Comparison of ENCODE assay signal across 27 cellular contexts in the genomic region with DNA sequence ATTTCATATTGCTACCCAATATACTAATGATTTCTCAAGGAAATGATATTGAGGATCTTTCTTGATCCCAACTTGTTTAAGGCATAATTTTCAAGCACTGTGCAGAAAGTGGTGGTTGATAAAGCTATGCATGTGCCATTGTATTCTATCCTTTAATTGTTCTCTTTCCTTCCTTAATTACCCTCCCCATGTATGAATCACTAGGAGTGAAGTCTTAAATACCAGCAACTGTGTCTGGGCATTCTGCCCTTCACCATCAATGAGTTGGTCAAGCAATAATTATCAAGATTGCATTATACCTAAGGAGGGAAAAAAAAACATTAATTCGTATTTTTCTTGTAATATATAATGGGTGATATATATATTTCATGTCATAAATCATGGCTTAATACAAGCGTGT.
"Had no signal": no experiment of that assay in that cellular context is flagged by ENCODE, and none has a peak within 500 bp of the region (broad histone marks: within the 10 kb centered on the region; RNA-seq: fewer than 3 reads in every experiment).

No MANE protein-coding gene starts in this region.

- H3K27ac ChIP-seq: body of pancreas, cardiac muscle cell, Peyer's patch, RWPE1, SJCRH30, WERI-Rb-1 had no signal

- H3K27me3 Mint-ChIP-seq: activated CD4-positive, alpha-beta memory T cell treated with anti-CD3 and anti-CD28 coated beads, Interleukin-2, amount 10 ng/mL, durations not matched to agents 7 days and 5 days; activated naive CD8-positive, alpha-beta T cell; activated T-helper 17 cell treated with anti-CD3 and anti-CD28 coated beads, Interleukin-2, amount 50 U/mL, for 72 hours had no signal

- H3K4me1 ChIP-seq: body of pancreas, Peyer's patch, SJCRH30 had no signal

- H3K9me3 ChIP-seq: body of pancreas, Peyer's patch, SJCRH30, SK-N-SH had no signal

- H3K9me3 Mint-ChIP-seq: activated CD4-positive, alpha-beta memory T cell treated with anti-CD3 and anti-CD28 coated beads, Interleukin-2, amount 10 ng/mL, durations not matched to agents 7 days and 5 days; activated naive CD4-positive, alpha-beta T cell treated with anti-CD3 and anti-CD28 coated beads for 36 hours; activated T-helper 17 cell treated with anti-CD3 and anti-CD28 coated beads, Interleukin-2, amount 50 U/mL, for 72 hours had no signal

- H3K36me3 Mint-ChIP-seq: activated naive CD8-positive, alpha-beta T cell had no signal

- DNase-seq: activated CD4-positive, alpha-beta memory T cell treated with anti-CD3 and anti-CD28 coated beads, Interleukin-2, amount 10 ng/mL, durations not matched to agents 7 days and 5 days; activated CD4-positive, alpha-beta T cell treated with anti-CD3 and anti-CD28 coated beads for 36 hours; activated CD4-positive, alpha-beta T cell treated with anti-CD3 and anti-CD28 coated beads, Interleukin-2, amount 50 U/mL, for 1 hour; activated gamma-delta T cell; activated naive CD4-positive, alpha-beta T cell treated with anti-CD3 and anti-CD28 coated beads for 36 hours; activated T-cell treated with anti-CD3 and anti-CD28 coated beads for 4 hours; activated T-cell treated with anti-CD3 and anti-CD28 coated beads, Interleukin-2, amount 50 U/mL, for 48 hours; amygdala; body of pancreas; Kasumi-1; NCI-H1092 treated with DMSO at 0.1 percent for 48 hours; NCI-H1417 treated with DMSO at 0.1 percent for 48 hours; NCI-H1694; NCI-H2029; NCI-H510A treated with DMSO at 0.1 percent for 48 hours; NCI-H69; NK-92 treated with Interleukin-12 subunit alpha and Interleukin-12 subunit beta, amount 100 ng/mL, for 24 hours; Peyer's patch; Right ventricle myocardium superior; SJCRH30; SK-N-SH; T-helper 1 cell; WERI-Rb-1 had no signal

- H3K27ac Mint-ChIP-seq: activated CD4-positive, alpha-beta memory T cell treated with anti-CD3 and anti-CD28 coated beads, Interleukin-2, amount 10 ng/mL, durations not matched to agents 7 days and 5 days; activated CD4-positive, alpha-beta T cell treated with anti-CD3 and anti-CD28 coated beads for 36 hours; activated naive CD4-positive, alpha-beta T cell treated with anti-CD3 and anti-CD28 coated beads for 36 hours; activated naive CD8-positive, alpha-beta T cell; activated T-helper 17 cell treated with anti-CD3 and anti-CD28 coated beads, Interleukin-2, amount 50 U/mL, for 72 hours had no signal

- H3K4me1 Mint-ChIP-seq: activated CD4-positive, alpha-beta memory T cell treated with anti-CD3 and anti-CD28 coated beads, Interleukin-2, amount 10 ng/mL, durations not matched to agents 7 days and 5 days; activated CD4-positive, alpha-beta T cell treated with anti-CD3 and anti-CD28 coated beads for 36 hours; activated T-helper 17 cell treated with anti-CD3 and anti-CD28 coated beads, Interleukin-2, amount 50 U/mL, for 72 hours had no signal

- H3K36me3 ChIP-seq: cardiac muscle cell, Peyer's patch, SJCRH30, WERI-Rb-1 had no signal

- H3K4me3 ChIP-seq: body of pancreas, cardiac muscle cell, Peyer's patch, SJCRH30 had no signal

- H3K4me3 Mint-ChIP-seq: activated CD4-positive, alpha-beta memory T cell treated with anti-CD3 and anti-CD28 coated beads, Interleukin-2, amount 10 ng/mL, durations not matched to agents 7 days and 5 days; activated CD4-positive, alpha-beta T cell treated with anti-CD3 and anti-CD28 coated beads for 36 hours; activated naive CD4-positive, alpha-beta T cell treated with anti-CD3 and anti-CD28 coated beads for 36 hours; activated naive CD8-positive, alpha-beta T cell; activated T-helper 17 cell treated with anti-CD3 and anti-CD28 coated beads, Interleukin-2, amount 50 U/mL, for 72 hours had no signal
